In the genomic region with DNA sequence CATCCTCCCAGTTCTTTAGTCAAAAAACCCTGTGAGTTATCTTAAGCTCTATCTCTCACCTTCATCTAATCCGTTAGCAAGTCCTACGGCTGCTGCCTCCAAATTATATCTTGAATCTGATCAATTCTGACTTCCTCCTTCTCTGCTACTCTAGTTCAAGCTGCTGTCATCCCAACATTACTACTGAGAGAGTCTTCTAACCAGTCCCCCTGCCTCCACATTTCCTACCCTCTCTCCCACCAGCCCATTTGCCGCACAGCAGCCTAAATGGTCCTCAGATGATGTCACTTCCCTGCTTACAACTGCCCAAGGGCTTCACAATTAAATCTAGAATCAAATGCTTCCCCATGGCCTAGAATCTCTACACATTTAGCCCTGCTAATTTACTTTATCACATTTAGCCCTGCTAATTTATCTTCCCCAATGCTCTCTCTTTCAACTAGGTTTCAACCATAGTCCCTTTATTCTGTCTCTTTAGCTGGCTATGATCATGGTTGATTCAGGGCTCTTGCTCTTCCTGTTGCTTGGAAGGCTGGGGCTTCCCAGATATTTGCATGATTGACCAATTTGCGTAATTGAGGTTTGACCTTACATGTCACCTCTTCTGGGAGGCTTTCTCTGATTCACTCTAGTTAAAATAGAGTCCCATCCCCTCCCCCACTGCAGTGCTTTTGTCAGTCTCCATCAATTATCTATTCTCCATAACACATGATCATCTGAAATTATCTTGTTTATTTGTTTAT, we compare ENCODE assay signal across 9 cellular contexts. TPM values are rescaled to one million over a fixed set of nuclear protein-coding genes. Genes with fewer than 3 reads are reported as not detected.
DNase-seq lines count a peak whose midpoint lies in the region; ATAC-seq and TF ChIP-seq lines count a peak whose summit lies in the region.
"Had no signal": no experiment of that assay in that cellular context is flagged by ENCODE, and none has a peak within 500 bp of the region (broad histone marks: within the 10 kb centered on the region; RNA-seq: fewer than 3 reads in every experiment).

No MANE protein-coding gene starts in this region.

- peak overlapping the region; percentile 87 for H3K27ac Mint-ChIP-seq in activated T-helper 17 cell treated with anti-CD3 and anti-CD28 coated beads, Interleukin-2, amount 50 U/mL, for 72 hours
- peak overlapping the region; percentile 82 for H3K27ac Mint-ChIP-seq in stimulated activated naive B cell treated with anti-CD40 and anti-IgM and Interleukin-4, amounts not matched to agents 10 μg/mL and 1 μg/mL and 100 μg/mL, for 72 hours
- no peak overlapping the region for H3K27ac Mint-ChIP-seq in immature natural killer cell

- peak; percentile 58 for ATAC-seq in GM19455 (IDR thresholded peaks at IDR 0.05; ENCODE audit: unreplicated experiment)
- ATAC-seq in HG03378 (IDR thresholded peaks at IDR 0.05; ENCODE audit: unreplicated experiment) = peak; percentile 95
- peak; percentile 89 for ATAC-seq in activated T-helper 17 cell treated with anti-CD3 and anti-CD28 coated beads, Interleukin-2, amount 50 U/mL, for 72 hours (replicated peaks)
- peak; percentile 87 to 93 for ATAC-seq in stimulated activated naive B cell treated with anti-CD40 and anti-IgM and Interleukin-4, amounts not matched to agents 10 μg/mL and 1 μg/mL and 100 μg/mL, for 72 hours (replicated peaks)

- H3K36me3 Mint-ChIP-seq in activated T-helper 17 cell treated with anti-CD3 and anti-CD28 coated beads, Interleukin-2, amount 50 U/mL, for 72 hours (ENCODE audit: low read depth) = no peaks in the 10 kb centered on the region
- no peaks in the 10 kb centered on the region for H3K36me3 Mint-ChIP-seq in stimulated activated naive B cell treated with anti-CD40 and anti-IgM and Interleukin-4, amounts not matched to agents 10 μg/mL and 1 μg/mL and 100 μg/mL, for 72 hours
- H3K36me3 Mint-ChIP-seq in immature natural killer cell = no peaks in the 10 kb centered on the region

- H3K27ac ChIP-seq in tibial artery = no peak overlapping the region

- TF ChIP-seq CTCF in tibial artery (IDR thresholded peaks at IDR 0.05) = no peak

- no peaks in the 10 kb centered on the region for H3K36me3 ChIP-seq in tibial artery

- no peaks in the 10 kb centered on the region for H3K27me3 ChIP-seq in tibial artery

- no peaks in the 10 kb centered on the region for H3K9me3 Mint-ChIP-seq in activated T-helper 17 cell treated with anti-CD3 and anti-CD28 coated beads, Interleukin-2, amount 50 U/mL, for 72 hours
- peaks cover 0 to 3% of the 10 kb centered on the region in 2 donors for H3K9me3 Mint-ChIP-seq in stimulated activated naive B cell treated with anti-CD40 and anti-IgM and Interleukin-4, amounts not matched to agents 10 μg/mL and 1 μg/mL and 100 μg/mL, for 72 hours
- H3K9me3 Mint-ChIP-seq in immature natural killer cell = no peaks in the 10 kb centered on the region

- intact Hi-C loops in tibial artery (cut with DNase I; ENCODE audit: low total_unique reads) = no loop called here

- no peak overlapping the region for H3K4me3 ChIP-seq in tibial artery
- H3K4me3 ChIP-seq: lung had no signal

- H3K4me3 Mint-ChIP-seq in activated T-helper 17 cell treated with anti-CD3 and anti-CD28 coated beads, Interleukin-2, amount 50 U/mL, for 72 hours = peak overlapping the region; percentile 63
- peak overlapping the region; percentile 3 to 10 for H3K4me3 Mint-ChIP-seq in stimulated activated naive B cell treated with anti-CD40 and anti-IgM and Interleukin-4, amounts not matched to agents 10 μg/mL and 1 μg/mL and 100 μg/mL, for 72 hours
- H3K4me3 Mint-ChIP-seq in immature natural killer cell = no peak overlapping the region

- no peaks in the 10 kb centered on the region for H3K9me3 ChIP-seq in tibial artery

- H3K4me1 ChIP-seq in tibial artery = no peaks in the 10 kb centered on the region

- H3K4me1 Mint-ChIP-seq in activated T-helper 17 cell treated with anti-CD3 and anti-CD28 coated beads, Interleukin-2, amount 50 U/mL, for 72 hours = peaks cover 8% of the 10 kb centered on the region
- H3K4me1 Mint-ChIP-seq in stimulated activated naive B cell treated with anti-CD40 and anti-IgM and Interleukin-4, amounts not matched to agents 10 μg/mL and 1 μg/mL and 100 μg/mL, for 72 hours = peaks cover 10 to 22% of the 10 kb centered on the region in 2 donors
- H3K4me1 Mint-ChIP-seq in immature natural killer cell = no peaks in the 10 kb centered on the region

- DNase-seq in EL (peak; percentile 95), tibial artery (no peak), immature natural killer cell (no peak), T-helper 1 cell (no peak)
- peak; percentile 54 for DNase-seq in stimulated activated naive B cell treated with anti-CD40 and anti-IgM and Interleukin-4, amounts not matched to agents 10 μg/mL and 1 μg/mL and 100 μg/mL, for 72 hours

- H3K27me3 Mint-ChIP-seq in activated T-helper 17 cell treated with anti-CD3 and anti-CD28 coated beads, Interleukin-2, amount 50 U/mL, for 72 hours = no peaks in the 10 kb centered on the region
- H3K27me3 Mint-ChIP-seq in stimulated activated naive B cell treated with anti-CD40 and anti-IgM and Interleukin-4, amounts not matched to agents 10 μg/mL and 1 μg/mL and 100 μg/mL, for 72 hours = no peaks in the 10 kb centered on the region
- H3K27me3 Mint-ChIP-seq in immature natural killer cell (ENCODE audit: low read depth in 3 of 3) = peaks cover 9 to 15% (median 12%) of the 10 kb centered on the region in 3 donors

RNA-seq across cellular contexts. Expression of a gene that starts 11.0 kb away (rescaled TPM):
- total RNA-seq in activated T-helper 17 cell treated with anti-CD3 and anti-CD28 coated beads, Interleukin-2, amount 50 U/mL, for 72 hours = not detected
- not detected for polyA plus RNA-seq in immature natural killer cell
- total RNA-seq: lung had no signal

Comparison
In these comparisons a context has a peak if more than half of its experiments do, and no peak if none do; other contexts are left out.
1. DNase-seq: peak in EL (single experiment) and stimulated activated naive B cell treated with anti-CD40 and anti-IgM and Interleukin-4, amounts not matched to agents 10 μg/mL and 1 μg/mL and 100 μg/mL, for 72 hours (single experiment); none in tibial artery (0 of 2), immature natural killer cell (0 of 3) and T-helper 1 cell (0 of 5).
2. H3K27ac Mint-ChIP-seq: peak in activated T-helper 17 cell treated with anti-CD3 and anti-CD28 coated beads, Interleukin-2, amount 50 U/mL, for 72 hours (single experiment) and stimulated activated naive B cell treated with anti-CD40 and anti-IgM and Interleukin-4, amounts not matched to agents 10 μg/mL and 1 μg/mL and 100 μg/mL, for 72 hours (single experiment); none in immature natural killer cell (0 of 6).
3. H3K4me3 Mint-ChIP-seq: peak in activated T-helper 17 cell treated with anti-CD3 and anti-CD28 coated beads, Interleukin-2, amount 50 U/mL, for 72 hours (single experiment) and stimulated activated naive B cell treated with anti-CD40 and anti-IgM and Interleukin-4, amounts not matched to agents 10 μg/mL and 1 μg/mL and 100 μg/mL, for 72 hours (2 of 2); none in immature natural killer cell (0 of 5).
4. Peak in every context shown above with its lines, with median percentiles within 50 percentile points of each other: ATAC-seq.